In the genomic region with DNA sequence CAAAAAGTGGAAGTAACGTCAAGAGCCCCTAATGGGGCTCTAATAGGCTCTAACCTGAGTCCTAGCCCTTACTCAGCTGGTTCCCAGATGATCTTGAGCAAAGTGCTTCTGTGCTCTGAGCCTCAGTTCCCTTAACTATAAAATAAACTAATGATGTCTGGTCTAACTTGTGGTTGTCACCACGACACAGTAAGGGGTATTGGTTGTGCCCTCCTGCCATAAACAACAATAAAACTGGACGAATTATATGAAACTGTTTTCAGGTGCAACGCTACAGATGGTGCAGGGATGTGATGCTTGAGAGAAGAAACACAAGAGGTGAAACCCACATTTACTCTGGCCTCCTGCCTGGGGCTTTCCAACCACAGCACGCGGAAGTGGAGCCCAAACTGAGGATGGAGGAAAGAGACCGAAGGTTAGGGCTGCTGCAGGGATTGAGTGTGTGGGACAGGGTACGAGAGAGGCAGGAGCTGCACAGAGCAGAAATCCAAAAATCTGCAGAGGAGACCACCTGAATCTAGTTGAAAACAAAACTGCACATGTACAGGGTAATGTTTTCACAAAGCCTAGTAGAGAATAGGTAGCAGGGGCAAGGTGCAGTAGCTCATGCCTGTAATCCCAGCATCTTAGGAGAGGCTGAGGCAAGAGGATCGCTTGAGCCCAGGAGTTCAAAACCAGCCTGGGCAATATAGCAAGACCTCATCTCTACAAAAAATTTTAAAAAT, we compare ENCODE assay signal across 9 cellular contexts. TPM values are rescaled to one million over a fixed set of nuclear protein-coding genes. Genes with fewer than 3 reads are reported as not detected.
A peak's percentile ranks its signal among the peaks of the same experiment; 100 is the strongest.
DNase-seq lines count a peak whose midpoint lies in the region; ATAC-seq lines count a peak whose summit lies in the region.
"Had no signal": no experiment of that assay in that cellular context is flagged by ENCODE, and none has a peak within 500 bp of the region (broad histone marks: within the 10 kb centered on the region; RNA-seq: fewer than 3 reads in every experiment).

No MANE protein-coding gene starts in this region.

- peak; percentile 66 for ATAC-seq in activated CD4-positive, alpha-beta T cell treated with anti-CD3 and anti-CD28 coated beads for 36 hours
- peak; percentile 89 for ATAC-seq in HG02981 (IDR thresholded peaks at IDR 0.05; ENCODE audit: unreplicated experiment)
- peak; percentile 59 for ATAC-seq in stimulated activated effector memory CD8-positive, alpha-beta T cell treated with anti-CD3 and anti-CD28 coated beads, Interleukin-12 subunit alpha, Interleukin-12 subunit beta, amount 100 ng/mL, for 72 hours

- H3K9me3 Mint-ChIP-seq in activated CD4-positive, alpha-beta T cell treated with anti-CD3 and anti-CD28 coated beads for 36 hours (ENCODE audit: low read depth): peaks cover 12% of the 10 kb centered on the region
- H3K9me3 Mint-ChIP-seq in stimulated activated effector memory CD8-positive, alpha-beta T cell treated with anti-CD3 and anti-CD28 coated beads, Interleukin-12 subunit alpha, Interleukin-12 subunit beta, amount 100 ng/mL, for 72 hours: peaks cover 16% of the 10 kb centered on the region

- H3K4me1 Mint-ChIP-seq in activated CD4-positive, alpha-beta T cell treated with anti-CD3 and anti-CD28 coated beads for 36 hours: peaks cover 71% of the 10 kb centered on the region
- peaks cover 75% of the 10 kb centered on the region for H3K4me1 Mint-ChIP-seq in stimulated activated effector memory CD8-positive, alpha-beta T cell treated with anti-CD3 and anti-CD28 coated beads, Interleukin-12 subunit alpha, Interleukin-12 subunit beta, amount 100 ng/mL, for 72 hours

- no peaks in the 10 kb centered on the region for H3K27me3 Mint-ChIP-seq in activated CD4-positive, alpha-beta T cell treated with anti-CD3 and anti-CD28 coated beads for 36 hours

- POLR2A ChIA-PET in activated CD4-positive, alpha-beta T cell treated with anti-CD3 and anti-CD28 coated beads for 36 hours (lab: Charles Lee): interaction anchor here (0.7 to 1.4 kb wide), 2 partner anchors 14 to 15 kb away, joined by 3 read pairs; no protein-coding TSS in a partner anchor

- no peak overlapping the region for H3K4me3 Mint-ChIP-seq in activated CD4-positive, alpha-beta T cell treated with anti-CD3 and anti-CD28 coated beads for 36 hours
- peak overlapping the region; percentile 10 for H3K4me3 Mint-ChIP-seq in stimulated activated effector memory CD8-positive, alpha-beta T cell treated with anti-CD3 and anti-CD28 coated beads, Interleukin-12 subunit alpha, Interleukin-12 subunit beta, amount 100 ng/mL, for 72 hours

- peaks cover 12% of the 10 kb centered on the region for H3K36me3 Mint-ChIP-seq in activated CD4-positive, alpha-beta T cell treated with anti-CD3 and anti-CD28 coated beads for 36 hours (ENCODE audit: low read depth)
- H3K36me3 Mint-ChIP-seq in stimulated activated effector memory CD8-positive, alpha-beta T cell treated with anti-CD3 and anti-CD28 coated beads, Interleukin-12 subunit alpha, Interleukin-12 subunit beta, amount 100 ng/mL, for 72 hours: no peaks in the 10 kb centered on the region

- DNase-seq in activated CD4-positive, alpha-beta T cell treated with anti-CD3 and anti-CD28 coated beads for 36 hours: peak; percentile 68
- no peak for DNase-seq in activated CD4-positive, alpha-beta T cell treated with anti-CD3 and anti-CD28 coated beads for 1 hour
- peak; percentile 30 for DNase-seq in activated CD4-positive, alpha-beta T cell treated with anti-CD3 and anti-CD28 coated beads, Interleukin-2, amount 50 U/mL, for 1 hour
- no peak for DNase-seq in stimulated activated effector memory CD8-positive, alpha-beta T cell treated with anti-CD3 and anti-CD28 coated beads, Interleukin-12 subunit alpha, Interleukin-12 subunit beta, amount 100 ng/mL, for 72 hours (ENCODE audit: low spot score in 2 of 2)
- no peak for DNase-seq in NCI-H146 treated with DMSO at 0.1 percent for 48 hours (lab: John Stamatoyannopoulos, UW; ENCODE audit: unreplicated experiment)
- no peak for DNase-seq in amygdala (lab: John Stamatoyannopoulos, UW)
- no peak for DNase-seq in NCI-H510A treated with DMSO at 0.1 percent for 48 hours (lab: John Stamatoyannopoulos, UW)

- CTCF ChIA-PET in activated CD4-positive, alpha-beta T cell treated with anti-CD3 and anti-CD28 coated beads for 36 hours (lab: Charles Lee): interaction anchor here (0.8 to 2.5 kb wide), 4 partner anchors 16 to 346 kb away, joined by 3 to 13 read pairs (median 3); no protein-coding TSS in a partner anchor

- intact Hi-C loops in activated CD4-positive, alpha-beta T cell treated with anti-CD3 and anti-CD28 coated beads for 36 hours (cut with DNase I, micrococcal nuclease): no loop called here

- H3K27ac Mint-ChIP-seq in activated CD4-positive, alpha-beta T cell treated with anti-CD3 and anti-CD28 coated beads for 36 hours: peak overlapping the region; percentile 64
- H3K27ac Mint-ChIP-seq in stimulated activated effector memory CD8-positive, alpha-beta T cell treated with anti-CD3 and anti-CD28 coated beads, Interleukin-12 subunit alpha, Interleukin-12 subunit beta, amount 100 ng/mL, for 72 hours: peak overlapping the region; percentile 73

RNA-seq across cellular contexts. Expression of gene BCL2L14, which starts 45.6 kb away (rescaled TPM):
- total RNA-seq in activated CD4-positive, alpha-beta T cell treated with anti-CD3 and anti-CD28 coated beads for 36 hours: 1 to 10 TPM; 7.3 to 7.7 TPM
- total RNA-seq: dermis microvascular lymphatic vessel endothelial cell had no signal

Comparison
In these comparisons a context has a peak if more than half of its experiments do, and no peak if none do; other contexts are left out.
1. DNase-seq: peak in activated CD4-positive, alpha-beta T cell treated with anti-CD3 and anti-CD28 coated beads for 36 hours (single experiment) and activated CD4-positive, alpha-beta T cell treated with anti-CD3 and anti-CD28 coated beads, Interleukin-2, amount 50 U/mL, for 1 hour (single experiment); none in activated CD4-positive, alpha-beta T cell treated with anti-CD3 and anti-CD28 coated beads for 1 hour (single experiment), stimulated activated effector memory CD8-positive, alpha-beta T cell treated with anti-CD3 and anti-CD28 coated beads, Interleukin-12 subunit alpha, Interleukin-12 subunit beta, amount 100 ng/mL, for 72 hours (0 of 2), NCI-H146 treated with DMSO at 0.1 percent for 48 hours (single experiment), amygdala (0 of 56) and NCI-H510A treated with DMSO at 0.1 percent for 48 hours (single experiment).
2. Peak in every context shown above with its lines, with median percentiles within 50 percentile points of each other: ATAC-seq.